ENCODE assay signal across 19 cellular contexts in the genomic region with DNA sequence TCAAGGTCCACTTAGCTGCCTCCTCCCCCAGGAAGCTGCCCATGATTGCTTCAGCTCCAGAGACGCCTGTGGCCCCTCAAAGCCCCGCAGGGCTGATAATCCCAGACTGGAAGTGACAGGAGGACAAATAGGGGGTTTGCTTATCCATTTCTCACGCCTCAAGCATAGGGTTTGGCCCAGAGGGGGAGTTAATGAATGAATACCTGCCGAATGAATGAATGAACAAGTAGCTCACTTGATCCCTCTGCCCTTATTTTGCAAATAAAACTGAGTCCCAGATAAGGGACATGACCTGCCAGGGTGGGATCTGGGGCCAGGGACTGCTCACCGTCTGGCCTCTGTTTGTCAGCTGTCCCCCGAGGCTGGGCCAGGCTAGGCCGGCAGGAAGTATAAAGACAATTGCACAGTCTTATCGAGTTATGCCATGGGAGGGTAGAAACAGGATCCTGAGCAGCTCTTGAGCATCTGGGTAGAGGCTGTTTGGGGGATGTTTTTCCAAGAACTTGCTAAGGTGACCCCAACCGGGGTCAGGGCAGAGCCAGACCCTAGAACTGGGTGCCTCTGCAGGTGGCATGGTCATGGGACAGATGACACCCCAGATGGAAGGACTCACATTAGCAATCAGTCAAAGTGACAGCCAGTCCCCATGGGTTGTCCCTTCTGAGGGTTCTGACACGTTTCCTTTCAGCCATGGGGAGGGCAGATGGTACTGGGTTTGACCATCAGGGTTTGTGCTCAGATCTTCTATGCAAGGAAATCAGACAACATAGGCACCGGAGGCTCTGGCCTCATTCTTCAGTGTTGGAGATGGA.
"Had no signal": no experiment of that assay in that cellular context is flagged by ENCODE, and none has a peak within 500 bp of the region (broad histone marks: within the 10 kb centered on the region; RNA-seq: fewer than 3 reads in every experiment).

No MANE protein-coding gene starts in this region.

- H3K36me3 Mint-ChIP-seq: naive thymus-derived CD8-positive, alpha-beta T cell had no signal

- H3K4me3 ChIP-seq: colonic mucosa, esophagus muscularis mucosa, left ventricle myocardium inferior, mucosa of descending colon, tibial artery, uterus had no signal

- H3K36me3 ChIP-seq: colonic mucosa, esophagus muscularis mucosa, left ventricle myocardium inferior, neutrophil, tibial artery, uterus had no signal

- H3K9me3 Mint-ChIP-seq: activated T-cell treated with anti-CD3 and anti-CD28 coated beads, Interleukin-2, amount 50 U/mL, for 4 hours; naive thymus-derived CD8-positive, alpha-beta T cell; T-helper 2 cell treated with Interferon-gamma antibody and Interleukin-4, amounts not matched to agents 5 μg/mL and 100 μg/mL, for 36 hours had no signal

- H3K27me3 Mint-ChIP-seq: memory B cell; stimulated activated naive B cell treated with anti-CD40 and anti-IgM and Interleukin-4, amounts not matched to agents 10 μg/mL and 1 μg/mL and 100 μg/mL, for 72 hours had no signal

- ATAC-seq: activated T-cell treated with anti-CD3 and anti-CD28 coated beads, Interleukin-2, amount 50 U/mL, for 4 hours; mucosa of descending colon; naive thymus-derived CD8-positive, alpha-beta T cell; stimulated activated naive B cell treated with anti-CD40 and anti-IgM and Interleukin-4, amounts not matched to agents 10 μg/mL and 1 μg/mL and 100 μg/mL, for 72 hours had no signal

- H3K9me3 ChIP-seq: colonic mucosa, esophagus muscularis mucosa, left ventricle myocardium inferior, mucosa of descending colon, neutrophil, tibial artery, uterus had no signal

- H3K4me1 ChIP-seq: colonic mucosa, uterus had no signal

- DNase-seq: activated CD4-positive, alpha-beta T cell treated with anti-CD3 and anti-CD28 coated beads, Interleukin-2, amount 50 U/mL, for 48 hours; activated effector memory CD4-positive, alpha-beta T cell treated with Interleukin-2 at 50 U/mL for 16 hours; activated naive CD4-positive, alpha-beta T cell treated with anti-CD3 and anti-CD28 coated beads, Interleukin-2, amount 50 U/mL, for 16 hours; activated T-cell treated with anti-CD3 and anti-CD28 coated beads, Interleukin-2, amount 50 U/mL, for 4 hours; caudate nucleus; colonic mucosa; hypothalamus; left ventricle myocardium inferior; mucosa of descending colon; naive thymus-derived CD8-positive, alpha-beta T cell; retina; stimulated activated CD4-positive, alpha-beta T cell treated with anti-CD3 and anti-CD28 coated beads, Interleukin-4, amount 100 ng/mL, for 1 hour; stimulated activated naive B cell treated with anti-CD40 and anti-IgM and Interleukin-4, amounts not matched to agents 10 μg/mL and 1 μg/mL and 100 μg/mL, for 72 hours; tibial artery; uterus had no signal

- H3K27ac Mint-ChIP-seq: stimulated activated naive B cell treated with anti-CD40 and anti-IgM and Interleukin-4, amounts not matched to agents 10 μg/mL and 1 μg/mL and 100 μg/mL, for 72 hours; T-helper 2 cell treated with Interferon-gamma antibody and Interleukin-4, amounts not matched to agents 5 μg/mL and 100 μg/mL, for 36 hours had no signal

- H3K27me3 ChIP-seq: colonic mucosa, esophagus muscularis mucosa, neutrophil, tibial artery, uterus had no signal

- H3K4me3 Mint-ChIP-seq: activated T-cell treated with anti-CD3 and anti-CD28 coated beads, Interleukin-2, amount 50 U/mL, for 4 hours; memory B cell; naive thymus-derived CD8-positive, alpha-beta T cell; stimulated activated naive B cell treated with anti-CD40 and anti-IgM and Interleukin-4, amounts not matched to agents 10 μg/mL and 1 μg/mL and 100 μg/mL, for 72 hours; T-helper 2 cell treated with Interferon-gamma antibody and Interleukin-4, amounts not matched to agents 5 μg/mL and 100 μg/mL, for 36 hours had no signal

- H3K27ac ChIP-seq: colonic mucosa, esophagus muscularis mucosa, left ventricle myocardium inferior, neutrophil, tibial artery, uterus had no signal
